ENCODE assay signal across 8 cellular contexts in the genomic region with DNA sequence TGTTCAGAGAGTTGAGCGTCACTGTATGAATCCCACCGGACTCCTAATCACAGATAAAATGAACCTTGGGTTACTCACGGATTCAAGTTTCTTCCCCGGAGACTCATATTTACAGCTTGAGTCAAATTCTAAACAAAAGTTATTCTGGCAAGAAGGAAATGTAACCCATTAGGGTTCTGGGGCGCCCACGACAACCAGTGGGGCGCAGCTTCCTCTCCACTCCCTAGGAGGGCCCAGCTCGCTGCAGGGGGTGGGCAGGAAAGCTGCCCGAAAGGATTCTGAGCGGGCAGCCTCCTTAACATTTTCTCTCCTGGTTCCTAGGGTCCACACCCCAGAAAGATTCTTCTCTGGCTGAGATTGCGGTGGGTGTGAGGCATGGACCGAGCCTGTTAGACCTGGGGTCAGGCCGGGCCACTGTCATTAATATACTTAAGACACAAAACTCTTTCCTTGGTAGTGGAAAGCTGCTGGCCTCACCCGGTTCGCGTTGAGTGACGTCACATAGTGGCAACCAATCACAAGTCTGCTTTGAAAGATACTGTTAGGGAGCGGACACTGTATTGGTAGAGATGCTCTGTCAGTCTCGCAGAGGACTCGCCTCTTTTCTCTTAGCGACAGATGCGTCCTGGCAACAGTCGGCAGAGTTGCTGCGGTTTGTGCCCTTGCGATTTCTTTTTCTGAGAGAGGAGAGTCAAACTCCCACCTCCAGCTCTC. TPM values are rescaled to one million over a fixed set of nuclear protein-coding genes. Genes with fewer than 3 reads are reported as not detected.
DNase-seq lines count a peak whose midpoint lies in the region; ATAC-seq and TF ChIP-seq lines count a peak whose summit lies in the region.

No MANE protein-coding gene starts in this region.

- no peaks in the 10 kb centered on the region for H4K20me1 ChIP-seq in KMS-11 (ENCODE audit: insufficient read depth)

- H3K9ac ChIP-seq in KMS-11: peak overlapping the region; percentile 22; the same call in 1 of the 2 replicates

- H3K9me3 ChIP-seq in thoracic aorta: no peaks in the 10 kb centered on the region

- H3K4me1 ChIP-seq in KMS-11 (ENCODE audit: low read depth, poor library complexity, severe bottlenecking) (peaks cover 4% of the 10 kb centered on the region), thoracic aorta (ENCODE audit: control insufficient read depth in 1 of 2, low read depth in 2 of 2) (peaks cover 0 to 5% of the 10 kb centered on the region in 2 donors)

- H3K27me3 ChIP-seq in KMS-11 (ENCODE audit: insufficient read depth, low read depth) (no peaks in the 10 kb centered on the region), thoracic aorta (replicated peaks; ENCODE audit: insufficient read depth) (no peaks in the 10 kb centered on the region)

- H2AFZ ChIP-seq in KMS-11 (ENCODE audit: low read depth): peak overlapping the region; percentile 89

- peaks cover 3% of the 10 kb centered on the region for H3K27me3 Mint-ChIP-seq in activated naive CD4-positive, alpha-beta T cell treated with anti-CD3 and anti-CD28 coated beads, Interleukin-2, amount 50 U/mL, for 24 hours
- H3K27me3 Mint-ChIP-seq in glutamatergic neuron (ENCODE audit: unreplicated experiment): peaks cover 3% of the 10 kb centered on the region
- H3K27me3 Mint-ChIP-seq in osteocyte (ENCODE audit: unreplicated experiment): peaks cover 19% of the 10 kb centered on the region

- peak; percentile 100 for ATAC-seq in GM21717 (IDR thresholded peaks at IDR 0.05; ENCODE audit: unreplicated experiment)
- peak; percentile 100 for ATAC-seq in thoracic aorta (ENCODE audit: insufficient number of reproducible peaks, low FRiP score, low read depth)

- peak overlapping the region; percentile 15 for H3K27ac Mint-ChIP-seq in activated naive CD4-positive, alpha-beta T cell treated with anti-CD3 and anti-CD28 coated beads, Interleukin-2, amount 50 U/mL, for 24 hours
- H3K27ac Mint-ChIP-seq in glutamatergic neuron (ENCODE audit: unreplicated experiment): no peak overlapping the region
- peak overlapping the region; percentile 88 for H3K27ac Mint-ChIP-seq in osteocyte (ENCODE audit: unreplicated experiment)

- peak overlapping the region; percentile 57 for H3K4me2 ChIP-seq in KMS-11

- peaks cover 19% of the 10 kb centered on the region for H3K4me1 Mint-ChIP-seq in activated naive CD4-positive, alpha-beta T cell treated with anti-CD3 and anti-CD28 coated beads, Interleukin-2, amount 50 U/mL, for 24 hours
- H3K4me1 Mint-ChIP-seq in glutamatergic neuron (ENCODE audit: low read depth, unreplicated experiment): peaks cover 2% of the 10 kb centered on the region
- peaks cover 14% of the 10 kb centered on the region for H3K4me1 Mint-ChIP-seq in osteocyte (ENCODE audit: unreplicated experiment)

- H3K4me3 Mint-ChIP-seq in activated naive CD4-positive, alpha-beta T cell treated with anti-CD3 and anti-CD28 coated beads, Interleukin-2, amount 50 U/mL, for 24 hours: peak overlapping the region; percentile 87
- H3K4me3 Mint-ChIP-seq in glutamatergic neuron (ENCODE audit: unreplicated experiment) (peak overlapping the region; percentile 97), osteocyte (ENCODE audit: unreplicated experiment) (peak overlapping the region; percentile 76)

- DNase-seq in DMS153 (lab: John Stamatoyannopoulos, UW) (peak; percentile 92), SIG-M5 treated with dmso at 0.1 percent for 504 hours (lab: John Stamatoyannopoulos, UW; ENCODE audit: unreplicated experiment) (peak; percentile 86), glutamatergic neuron (peak; percentile 84), osteocyte (ENCODE audit: extremely low spot score, unreplicated experiment) (peak; percentile 93), thoracic aorta (ENCODE audit: low spot score) (peak; percentile 85)

- TF ChIP-seq CTCF in KMS-11 (conservative IDR thresholded peaks at IDR 0.05; ENCODE audit: low read depth, low read length) (no peak), glutamatergic neuron (IDR thresholded peaks at IDR 0.05; ENCODE audit: partially characterized antibody, unreplicated experiment) (no peak), osteocyte (IDR thresholded peaks at IDR 0.05) (no peak), thoracic aorta (IDR thresholded peaks at IDR 0.05) (no peak)

- H3K36me3 ChIP-seq in KMS-11 (ENCODE audit: insufficient read depth) (no peaks in the 10 kb centered on the region), thoracic aorta (no peaks in the 10 kb centered on the region)

- H3K27ac ChIP-seq in KMS-11 (0 out of 2 replicates have a peak overlapping the region, but pooled peaks have one; percentile 20), thoracic aorta (peak overlapping the region; percentile 31 to 45)

- no peaks in the 10 kb centered on the region for H3K36me3 Mint-ChIP-seq in activated naive CD4-positive, alpha-beta T cell treated with anti-CD3 and anti-CD28 coated beads, Interleukin-2, amount 50 U/mL, for 24 hours
- no peaks in the 10 kb centered on the region for H3K36me3 Mint-ChIP-seq in glutamatergic neuron (ENCODE audit: unreplicated experiment)
- H3K36me3 Mint-ChIP-seq in osteocyte (ENCODE audit: unreplicated experiment): no peaks in the 10 kb centered on the region

- no peak overlapping the region for H3K4me3 ChIP-seq in KMS-11 (IDR thresholded peaks at IDR 0.05; ENCODE audit: insufficient read depth, low read depth, low read length)
- H3K4me3 ChIP-seq in thoracic aorta: peak overlapping the region; percentile 74

- H3K9me3 Mint-ChIP-seq in activated naive CD4-positive, alpha-beta T cell treated with anti-CD3 and anti-CD28 coated beads, Interleukin-2, amount 50 U/mL, for 24 hours: no peaks in the 10 kb centered on the region
- H3K9me3 Mint-ChIP-seq in glutamatergic neuron (ENCODE audit: unreplicated experiment) (no peaks in the 10 kb centered on the region), osteocyte (ENCODE audit: unreplicated experiment) (no peaks in the 10 kb centered on the region)

- H3K79me2 ChIP-seq in KMS-11 (ENCODE audit: insufficient read depth, low read depth): no peaks in the 10 kb centered on the region

RNA-seq across cellular contexts. Expression of a gene that starts 13.6 kb away (rescaled TPM):
- total RNA-seq in glutamatergic neuron (ENCODE audit: unreplicated experiment) (not detected), osteocyte (0.34 TPM in 1 of 2 replicates, not detected in the other), thoracic aorta (1 to 10 TPM; 2.3 to 3.2 TPM)
